Comparison of ENCODE assay signal across 1 cellular context in the genomic region with DNA sequence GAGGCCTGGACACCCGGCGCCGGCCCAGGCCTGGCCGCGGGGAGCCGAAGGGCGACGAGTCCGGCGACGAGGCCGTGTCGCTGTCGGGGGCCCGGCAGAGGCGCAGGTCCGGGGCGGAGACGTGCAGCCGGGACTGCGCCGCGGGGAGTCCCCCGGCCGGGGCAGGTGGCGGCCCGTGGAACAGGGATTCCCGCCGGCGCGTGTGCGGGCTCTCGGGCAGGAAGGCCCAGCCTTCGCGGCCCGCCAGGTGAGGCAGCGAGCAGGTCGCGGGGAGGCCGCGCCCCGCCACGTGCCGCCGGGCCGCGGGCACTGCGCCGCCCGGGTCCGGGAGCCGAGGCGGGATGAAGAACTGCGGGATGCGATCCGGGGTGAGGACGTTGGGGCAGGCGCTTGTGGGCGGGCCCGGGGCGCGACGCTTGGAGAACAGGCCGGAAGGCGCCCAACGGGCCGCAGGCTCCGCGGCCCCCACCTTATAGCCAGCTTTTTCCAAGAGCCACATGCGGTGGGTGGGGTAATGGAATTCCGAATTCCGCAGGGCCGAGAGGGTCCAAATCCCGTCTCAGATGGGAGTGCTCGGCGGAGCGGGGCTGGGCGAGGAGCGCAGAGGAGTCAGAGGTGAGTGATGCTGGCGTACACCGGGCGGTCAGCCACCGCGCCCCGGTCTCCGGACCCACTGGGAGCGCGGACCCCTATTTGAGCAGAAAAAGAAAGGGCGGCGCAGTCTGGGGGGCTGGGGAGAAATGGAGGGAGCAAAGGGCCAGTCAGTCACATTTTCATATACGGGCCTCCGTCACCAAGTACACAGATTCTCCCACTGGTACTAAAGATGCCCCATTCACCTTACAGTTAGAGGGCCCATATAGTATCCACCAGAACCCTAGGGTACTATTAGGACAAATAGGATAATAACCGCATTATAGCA.
TF ChIP-seq lines count a peak whose summit lies in the region.

No MANE protein-coding gene starts in this region.

TF ChIP-seq in SK-N-SH treated with all-trans-retinoic acid at 6 μM for 48 hours, 23 proteins besides CTCF, POLR2A, EP300 and RAD21 (continued from another document):
- TF ChIP-seq, protein P1, sequence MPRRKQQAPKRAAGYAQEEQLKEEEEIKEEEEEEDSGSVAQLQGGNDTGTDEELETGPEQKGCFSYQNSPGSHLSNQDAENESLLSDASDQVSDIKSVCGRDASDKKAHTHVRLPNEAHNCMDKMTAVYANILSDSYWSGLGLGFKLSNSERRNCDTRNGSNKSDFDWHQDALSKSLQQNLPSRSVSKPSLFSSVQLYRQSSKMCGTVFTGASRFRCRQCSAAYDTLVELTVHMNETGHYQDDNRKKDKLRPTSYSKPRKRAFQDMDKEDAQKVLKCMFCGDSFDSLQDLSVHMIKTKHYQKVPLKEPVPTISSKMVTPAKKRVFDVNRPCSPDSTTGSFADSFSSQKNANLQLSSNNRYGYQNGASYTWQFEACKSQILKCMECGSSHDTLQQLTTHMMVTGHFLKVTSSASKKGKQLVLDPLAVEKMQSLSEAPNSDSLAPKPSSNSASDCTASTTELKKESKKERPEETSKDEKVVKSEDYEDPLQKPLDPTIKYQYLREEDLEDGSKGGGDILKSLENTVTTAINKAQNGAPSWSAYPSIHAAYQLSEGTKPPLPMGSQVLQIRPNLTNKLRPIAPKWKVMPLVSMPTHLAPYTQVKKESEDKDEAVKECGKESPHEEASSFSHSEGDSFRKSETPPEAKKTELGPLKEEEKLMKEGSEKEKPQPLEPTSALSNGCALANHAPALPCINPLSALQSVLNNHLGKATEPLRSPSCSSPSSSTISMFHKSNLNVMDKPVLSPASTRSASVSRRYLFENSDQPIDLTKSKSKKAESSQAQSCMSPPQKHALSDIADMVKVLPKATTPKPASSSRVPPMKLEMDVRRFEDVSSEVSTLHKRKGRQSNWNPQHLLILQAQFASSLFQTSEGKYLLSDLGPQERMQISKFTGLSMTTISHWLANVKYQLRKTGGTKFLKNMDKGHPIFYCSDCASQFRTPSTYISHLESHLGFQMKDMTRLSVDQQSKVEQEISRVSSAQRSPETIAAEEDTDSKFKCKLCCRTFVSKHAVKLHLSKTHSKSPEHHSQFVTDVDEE (CRISPR knock-in tag; IDR thresholded peaks at IDR 0.05): no peak
- TF ChIP-seq ESRRG (CRISPR knock-in tag; IDR thresholded peaks at IDR 0.05) (no peak), TOX (CRISPR knock-in tag; IDR thresholded peaks at IDR 0.05; ENCODE audit: borderline replicate concordance) (no peak), OSR1 (CRISPR knock-in tag; IDR thresholded peaks at IDR 0.05) (no peak), ZFP30 (CRISPR knock-in tag; IDR thresholded peaks at IDR 0.05) (no peak), ZFP3 (CRISPR knock-in tag; IDR thresholded peaks at IDR 0.05) (no peak), ZNF8 (CRISPR knock-in tag; IDR thresholded peaks at IDR 0.05) (no peak), PPARA (CRISPR knock-in tag; IDR thresholded peaks at IDR 0.05; ENCODE audit: borderline replicate concordance) (no peak), RARB (CRISPR knock-in tag; IDR thresholded peaks at IDR 0.05) (no peak), BACH2 (CRISPR knock-in tag; IDR thresholded peaks at IDR 0.05; ENCODE audit: borderline replicate concordance) (no peak)
- TF ChIP-seq, protein P2, sequence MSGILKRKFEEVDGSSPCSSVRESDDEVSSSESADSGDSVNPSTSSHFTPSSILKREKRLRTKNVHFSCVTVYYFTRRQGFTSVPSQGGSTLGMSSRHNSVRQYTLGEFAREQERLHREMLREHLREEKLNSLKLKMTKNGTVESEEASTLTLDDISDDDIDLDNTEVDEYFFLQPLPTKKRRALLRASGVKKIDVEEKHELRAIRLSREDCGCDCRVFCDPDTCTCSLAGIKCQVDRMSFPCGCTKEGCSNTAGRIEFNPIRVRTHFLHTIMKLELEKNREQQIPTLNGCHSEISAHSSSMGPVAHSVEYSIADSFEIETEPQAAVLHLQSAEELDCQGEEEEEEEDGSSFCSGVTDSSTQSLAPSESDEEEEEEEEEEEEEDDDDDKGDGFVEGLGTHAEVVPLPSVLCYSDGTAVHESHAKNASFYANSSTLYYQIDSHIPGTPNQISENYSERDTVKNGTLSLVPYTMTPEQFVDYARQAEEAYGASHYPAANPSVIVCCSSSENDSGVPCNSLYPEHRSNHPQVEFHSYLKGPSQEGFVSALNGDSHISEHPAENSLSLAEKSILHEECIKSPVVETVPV (CRISPR knock-in tag; IDR thresholded peaks at IDR 0.05): no peak
